13 cellular contexts compared by ENCODE assay signal in the genomic region with DNA sequence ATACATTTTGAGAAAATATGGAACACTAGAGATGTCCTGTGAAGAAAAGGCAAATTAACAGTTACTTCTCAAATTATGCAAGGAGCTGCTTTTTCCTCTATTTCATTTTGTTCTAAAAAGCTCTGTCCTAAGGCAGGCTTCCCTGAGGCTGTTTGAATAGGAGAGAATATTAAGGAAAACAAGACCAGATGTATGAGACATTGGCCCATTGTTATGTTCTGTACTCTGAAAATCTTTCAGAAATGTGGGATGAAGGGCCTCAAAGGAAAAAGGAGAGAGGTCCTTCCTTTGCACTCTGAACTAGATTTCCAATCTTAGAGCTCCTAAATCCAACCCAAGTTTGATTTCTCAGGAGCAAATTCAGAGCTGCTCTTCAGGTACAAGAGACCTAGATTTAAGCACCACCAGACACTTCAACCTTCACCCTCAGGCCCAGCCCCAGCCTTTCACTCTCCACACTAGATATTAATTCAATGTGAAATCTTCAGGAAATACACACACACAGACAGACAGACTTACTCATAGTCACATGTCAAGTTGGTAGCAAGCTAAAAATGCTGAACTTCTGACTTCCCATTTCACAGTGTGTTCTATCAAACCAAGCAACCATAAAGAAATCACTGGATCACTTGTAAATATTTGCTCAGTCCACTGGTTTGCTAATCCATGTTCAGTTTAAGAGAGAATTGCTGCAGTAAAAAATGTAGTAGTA. TPM values are rescaled to one million over a fixed set of nuclear protein-coding genes. Genes with fewer than 3 reads are reported as not detected.
DNase-seq lines count a peak whose midpoint lies in the region; ATAC-seq and TF ChIP-seq lines count a peak whose summit lies in the region.
"Had no signal": no experiment of that assay in that cellular context is flagged by ENCODE, and none has a peak within 500 bp of the region (broad histone marks: within the 10 kb centered on the region; RNA-seq: fewer than 3 reads in every experiment).

No MANE protein-coding gene starts in this region.

- H3K27ac ChIP-seq in BLaER1 treated with 17β-estradiol and CSF1 and Interleukin-3, amounts not matched to agents 10 nM and 100 nM: peak overlapping the region in 6 of 11 experiments; percentile 37 to 87 (median 74); a peak in 11 of 22 replicates
- H3K27ac ChIP-seq in CD8-positive, alpha-beta T cell (ENCODE audit: low read depth, low read length): no peak overlapping the region

- peak overlapping the region; percentile 89 for H3K27ac Mint-ChIP-seq in dendritic cell treated with granulocyte-macrophage colony-stimulating factor and Interleukin-4, amounts not matched to agents 40 ng/mL and 50 ng/mL, for 4 days
- H3K27ac Mint-ChIP-seq in CD8-positive, alpha-beta T cell: no peak overlapping the region
- H3K27ac Mint-ChIP-seq: H9 had no signal

- intact Hi-C loops in dendritic cell treated with granulocyte-macrophage colony-stimulating factor and Interleukin-4, amounts not matched to agents 40 ng/mL and 50 ng/mL, for 4 days (cut with micrococcal nuclease): loop anchor here (5.0 to 10.0 kb wide), 2 partner anchors 90 to 97 kb away; no protein-coding TSS in a partner anchor
- intact Hi-C loops in head of caudate nucleus (cut with DNase I): no loop called here
- intact Hi-C loops in CD8-positive, alpha-beta T cell (cut with DNase I, micrococcal nuclease): no loop called here

- H3K4me1 Mint-ChIP-seq in dendritic cell treated with granulocyte-macrophage colony-stimulating factor and Interleukin-4, amounts not matched to agents 40 ng/mL and 50 ng/mL, for 4 days (ENCODE audit: low read depth): peaks cover 69% of the 10 kb centered on the region
- H3K4me1 Mint-ChIP-seq in CD8-positive, alpha-beta T cell (ENCODE audit: low read depth): no peaks in the 10 kb centered on the region
- H3K4me1 Mint-ChIP-seq: H9 had no signal

- H3K9me3 Mint-ChIP-seq in dendritic cell treated with granulocyte-macrophage colony-stimulating factor and Interleukin-4, amounts not matched to agents 40 ng/mL and 50 ng/mL, for 4 days: no peaks in the 10 kb centered on the region
- no peaks in the 10 kb centered on the region for H3K9me3 Mint-ChIP-seq in CD8-positive, alpha-beta T cell
- H3K9me3 Mint-ChIP-seq: H9 had no signal

- no peak for ATAC-seq in HG03196 (IDR thresholded peaks at IDR 0.05; ENCODE audit: unreplicated experiment)
- no peak for ATAC-seq in CD8-positive, alpha-beta T cell

- peak overlapping the region; percentile 88 for H3K4me3 Mint-ChIP-seq in dendritic cell treated with granulocyte-macrophage colony-stimulating factor and Interleukin-4, amounts not matched to agents 40 ng/mL and 50 ng/mL, for 4 days
- H3K4me3 Mint-ChIP-seq in CD8-positive, alpha-beta T cell: no peak overlapping the region
- H3K4me3 Mint-ChIP-seq: H9 had no signal

- 0 out of 22 replicates have a peak, but pooled peaks cover 0 to 8% (median 0%) of the 10 kb centered on the region in 11 experiments for H3K9me3 ChIP-seq in BLaER1 treated with 17β-estradiol and CSF1 and Interleukin-3, amounts not matched to agents 10 nM and 100 nM (replicated peaks in 1 of 11)
- no peaks in the 10 kb centered on the region for H3K9me3 ChIP-seq in CD8-positive, alpha-beta T cell (ENCODE audit: low read length)

- peaks cover 0 to 68% (median 24%) of the 10 kb centered on the region in 10 experiments; a peak in 12 of 20 replicates for H3K4me1 ChIP-seq in BLaER1 treated with 17β-estradiol and CSF1 and Interleukin-3, amounts not matched to agents 10 nM and 100 nM
- no peaks in the 10 kb centered on the region for H3K4me1 ChIP-seq in CD8-positive, alpha-beta T cell (ENCODE audit: insufficient read depth, low read length)

- TF ChIP-seq CTCF in CD8-positive, alpha-beta T cell (IDR thresholded peaks at IDR 0.05): no peak

- peak; percentile 13 for DNase-seq in M059J (ENCODE audit: low read depth)
- peak; percentile 11 to 78 for DNase-seq in lung microvascular endothelial cell (ENCODE audit: low read depth in 2 of 2)
- DNase-seq in head of caudate nucleus: no peak
- no peak for DNase-seq in CD8-positive, alpha-beta T cell
- no peak for DNase-seq in occipital lobe (lab: John Stamatoyannopoulos, UW)
- DNase-seq: erythroblast, H9, NCI-H1048, T-helper 2 cell had no signal

- H3K27me3 ChIP-seq in BLaER1 treated with 17β-estradiol and CSF1 and Interleukin-3, amounts not matched to agents 10 nM and 100 nM: no peaks in the 10 kb centered on the region
- no peaks in the 10 kb centered on the region for H3K27me3 ChIP-seq in CD8-positive, alpha-beta T cell (ENCODE audit: insufficient read depth, low read length)

- CTCF ChIA-PET in CD8-positive, alpha-beta T cell (lab: Charles Lee): interaction anchor here (0.9 kb wide), 1 partner anchor 9 kb away, joined by 3 read pairs; no protein-coding TSS in a partner anchor

- no peaks in the 10 kb centered on the region for H3K36me3 ChIP-seq in BLaER1 treated with 17β-estradiol and CSF1 and Interleukin-3, amounts not matched to agents 10 nM and 100 nM
- H3K36me3 ChIP-seq in CD8-positive, alpha-beta T cell (ENCODE audit: insufficient read depth, low read length): no peaks in the 10 kb centered on the region

- H3K36me3 Mint-ChIP-seq in dendritic cell treated with granulocyte-macrophage colony-stimulating factor and Interleukin-4, amounts not matched to agents 40 ng/mL and 50 ng/mL, for 4 days (ENCODE audit: low read depth): peaks cover 68% of the 10 kb centered on the region
- H3K36me3 Mint-ChIP-seq in CD8-positive, alpha-beta T cell: no peaks in the 10 kb centered on the region

- peak overlapping the region in 1 of 10 experiments; percentile 21; a peak in 2 of 20 replicates for H3K4me3 ChIP-seq in BLaER1 treated with 17β-estradiol and CSF1 and Interleukin-3, amounts not matched to agents 10 nM and 100 nM
- H3K4me3 ChIP-seq in CD8-positive, alpha-beta T cell (ENCODE audit: low read depth, low read length): no peak overlapping the region
- H3K4me3 ChIP-seq: lung had no signal

- peak overlapping the region in 4 of 11 experiments; percentile 16 to 75 (median 68); a peak in 8 of 22 replicates for H3K9ac ChIP-seq in BLaER1 treated with 17β-estradiol and CSF1 and Interleukin-3, amounts not matched to agents 10 nM and 100 nM

- H3K27me3 Mint-ChIP-seq in dendritic cell treated with granulocyte-macrophage colony-stimulating factor and Interleukin-4, amounts not matched to agents 40 ng/mL and 50 ng/mL, for 4 days: no peaks in the 10 kb centered on the region
- H3K27me3 Mint-ChIP-seq in CD8-positive, alpha-beta T cell (ENCODE audit: low read depth): peaks cover 2% of the 10 kb centered on the region

- POLR2A ChIA-PET in CD8-positive, alpha-beta T cell (lab: Charles Lee): no interaction called here

- peak overlapping the region in 5 of 11 experiments; percentile 48 to 98 (median 89); a peak in 11 of 22 replicates for H3K4me2 ChIP-seq in BLaER1 treated with 17β-estradiol and CSF1 and Interleukin-3, amounts not matched to agents 10 nM and 100 nM

- no peaks in the 10 kb centered on the region for H4K20me1 ChIP-seq in BLaER1 treated with 17β-estradiol and CSF1 and Interleukin-3, amounts not matched to agents 10 nM and 100 nM

RNA-seq across cellular contexts. Expression of a gene that starts 5.3 kb away (rescaled TPM):
- total RNA-seq in M059J (2014; rRNA removed; shearing (Covaris generic)): 0.02 and 0.32 TPM in 2 replicates
- total RNA-seq in lung microvascular endothelial cell (0.20 and 1.3 TPM in 2 replicates), occipital lobe (2.2 TPM)
- not detected for total RNA-seq in CD8-positive, alpha-beta T cell
- total RNA-seq: H9 had no signal

Comparison
In these comparisons a context has a peak if more than half of its experiments do, and no peak if none do; other contexts are left out.
1. DNase-seq: peak in M059J (single experiment) and lung microvascular endothelial cell (2 of 2); none in head of caudate nucleus (0 of 42), CD8-positive, alpha-beta T cell (0 of 7) and occipital lobe (single experiment).